21 cellular contexts compared by ENCODE assay signal in the genomic region with DNA sequence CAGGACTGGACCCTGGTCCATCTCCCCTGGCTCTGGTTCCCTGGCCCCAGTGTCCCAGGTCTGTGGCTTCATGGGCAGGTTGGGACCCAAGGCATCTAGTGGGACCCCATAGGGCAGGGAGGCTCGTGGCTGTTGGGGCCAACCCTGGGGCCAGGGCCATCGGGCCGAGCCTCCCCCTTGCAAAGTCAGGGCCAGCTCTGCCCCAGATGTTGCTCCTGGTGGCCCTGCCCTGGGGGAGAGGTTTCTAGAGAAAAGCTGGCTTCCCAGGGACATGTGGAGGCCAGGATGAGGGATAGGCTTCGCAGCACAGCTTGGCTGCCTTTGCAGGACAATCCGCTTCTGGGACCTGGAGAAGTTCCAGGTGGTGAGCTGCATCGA. TPM values are rescaled to one million over a fixed set of nuclear protein-coding genes. Genes with fewer than 3 reads are reported as not detected.
DNase-seq lines count a peak whose midpoint lies in the region; ATAC-seq and TF ChIP-seq lines count a peak whose summit lies in the region.
"Had no signal": no experiment of that assay in that cellular context is flagged by ENCODE, and none has a peak within 500 bp of the region (broad histone marks: within the 10 kb centered on the region; RNA-seq: fewer than 3 reads in every experiment).

No MANE protein-coding gene starts in this region.

- no peaks in the 10 kb centered on the region for H3K27me3 Mint-ChIP-seq in activated T-helper 2 cell treated with anti-CD3 and anti-CD28 coated beads, Interferon-gamma antibody, Interleukin-2, Interleukin-4, amounts not matched to agents 10 μg/mL and 5 μg/mL and 100 μg/mL, durations not matched to agents 14 hours and 24 hours and 36 hours (ENCODE audit: low read depth)
- H3K27me3 Mint-ChIP-seq: CD4-positive, CD25-positive, alpha-beta regulatory T cell; CD8-positive, alpha-beta memory T cell had no signal

- no peak for TF ChIP-seq RAD21 in IMR-90 (IDR thresholded peaks at IDR 0.05; ENCODE audit: low read length)

- no peak overlapping the region for H3K18ac ChIP-seq in IMR-90 (ENCODE audit: low read depth, low read length)
- no peak overlapping the region for H3K18ac ChIP-seq in neuronal stem cell (ENCODE audit: low read length)

- no peaks in the 10 kb centered on the region; the same call in 1 of the 2 replicates for H4K20me1 ChIP-seq in IMR-90 (ENCODE audit: insufficient read depth, low read length)

- 60% methylated on average over 2 of the region's 6 CpGs; no CpG with 5 or more reads in 1 of the 2 experiments for WGBS in IMR-90 (ENCODE audit: extremely low coverage in 2 of 2, insufficient read length in 1 of 2), 2 experiments
- whole genome bisulfite sequencing in neuronal stem cell (ENCODE audit: extremely low coverage in 2 of 2, insufficient read length in 2 of 2, insufficient replicate concordance in 1 of 2), 2 donors, result no CpG with 5 or more reads among the region's 6 CpGs
- 83 to 87% methylated on average over 6 of the region's 6 CpGs for WGBS in aorta, 2 donors

- dilution Hi-C loops in IMR-90 (cut with HindIII; ENCODE audit: low sequenced_read_pairs, unreplicated experiment), result no loop called here

- no peak for TF ChIP-seq CTCF in IMR-90 (conservative IDR thresholded peaks at IDR 0.05; ENCODE audit: low read depth, low read length)
- TF ChIP-seq CTCF in RWPE1 (conservative IDR thresholded peaks at IDR 0.05; ENCODE audit: low read depth), result no peak

- H3K23ac ChIP-seq in IMR-90 (ENCODE audit: low read depth, low read length) (no peak overlapping the region), neuronal stem cell (ENCODE audit: low read depth, low read length, poor library complexity) (peak overlapping the region; percentile 12)

- no peaks in the 10 kb centered on the region for H3K9me3 ChIP-seq in IMR-90 (ENCODE audit: control insufficient read depth, insufficient read depth, low read length)
- no peaks in the 10 kb centered on the region for H3K9me3 ChIP-seq in neuronal stem cell (replicated peaks in 1 of 2; ENCODE audit: control insufficient read depth in 2 of 2, insufficient read depth in 1 of 2, low read depth in 1 of 2, low read length in 2 of 2)
- H3K9me3 ChIP-seq in aorta (ENCODE audit: control insufficient read depth, low read length), result no peaks in the 10 kb centered on the region
- H3K9me3 ChIP-seq: BE2C had no signal

- H2BK5ac ChIP-seq in IMR-90 (ENCODE audit: low read depth, low read length, poor library complexity, severe bottlenecking), result no peak overlapping the region
- peak overlapping the region; percentile 53 for H2BK5ac ChIP-seq in neuronal stem cell (ENCODE audit: low read length)

- H3K4me2 ChIP-seq in IMR-90 (ENCODE audit: low read depth, low read length) (no peak overlapping the region), neuronal stem cell (ENCODE audit: insufficient read depth, low read length, poor library complexity, severe bottlenecking) (no peak overlapping the region)

- no peak overlapping the region for H2BK12ac ChIP-seq in neuronal stem cell (ENCODE audit: low read length)

- no peak overlapping the region for H4K91ac ChIP-seq in IMR-90 (ENCODE audit: insufficient read depth, low read depth, low read length)
- H4K91ac ChIP-seq in neuronal stem cell (ENCODE audit: low read depth, low read length, poor library complexity), result no peak overlapping the region

- peaks cover 9% of the 10 kb centered on the region for H3K36me3 Mint-ChIP-seq in activated T-helper 2 cell treated with anti-CD3 and anti-CD28 coated beads, Interferon-gamma antibody, Interleukin-2, Interleukin-4, amounts not matched to agents 10 μg/mL and 5 μg/mL and 100 μg/mL, durations not matched to agents 14 hours and 24 hours and 36 hours (ENCODE audit: low read depth)

- H4K5ac ChIP-seq in IMR-90 (ENCODE audit: low read depth, low read length), result no peak overlapping the region

- H3K4me1 Mint-ChIP-seq in activated T-helper 2 cell treated with anti-CD3 and anti-CD28 coated beads, Interferon-gamma antibody, Interleukin-2, Interleukin-4, amounts not matched to agents 10 μg/mL and 5 μg/mL and 100 μg/mL, durations not matched to agents 14 hours and 24 hours and 36 hours (ENCODE audit: low read depth), result peaks cover 4% of the 10 kb centered on the region
- H3K4me1 Mint-ChIP-seq: CD4-positive, CD25-positive, alpha-beta regulatory T cell had no signal

- H3K56ac ChIP-seq in IMR-90 (ENCODE audit: extremely low read depth, insufficient read depth, low read length), result no peak overlapping the region

- in situ Hi-C loops in IMR-90 (cut with MboI; ENCODE audit: low sequenced_read_pairs), result loop anchor here (10.0 kb wide), 2 partner anchors 113 to 253 kb away; a partner anchor contains a TSS

- ATAC-seq in IMR-90 (ENCODE audit: low read depth) (no peak), aorta (ENCODE audit: low FRiP score) (no peak)
- ATAC-seq: GM12878, HepG2 had no signal

- H3K36me3 ChIP-seq in IMR-90 (ENCODE audit: control insufficient read depth, insufficient read depth, low read length) (peaks cover 30% of the 10 kb centered on the region), neuronal stem cell (replicated peaks in 1 of 2; ENCODE audit: control insufficient read depth in 2 of 2, insufficient read depth in 2 of 2, low read length in 2 of 2) (peaks cover 26 to 68% of the 10 kb centered on the region in 2 donors), aorta (ENCODE audit: control insufficient read depth in 1 of 2, insufficient read depth in 2 of 2, low read length in 1 of 2) (no peaks in the 10 kb centered on the region)

- CTCF ChIA-PET in IMR-90 (lab: Yijun Ruan, JAX), result no interaction called here
- CTCF ChIA-PET in RWPE1 (lab: Yijun Ruan, JAX), result no interaction called here

- peak overlapping the region; percentile 49 for H2AK9ac ChIP-seq in IMR-90 (replicated peaks; ENCODE audit: low read depth, low read length, poor library complexity)

- H3K27ac ChIP-seq in IMR-90 (ENCODE audit: insufficient read depth, low read length) (no peak overlapping the region), RWPE1 (peak overlapping the region; percentile 18; the same call in 1 of the 2 replicates), neuronal stem cell (replicated peaks; ENCODE audit: low read length) (no peak overlapping the region), aorta (ENCODE audit: low read depth in 1 of 2, low read length in 2 of 2) (no peak overlapping the region)

- no peak overlapping the region for H3K4me3 ChIP-seq in IMR-90 (ENCODE audit: insufficient read depth, low read depth, low read length)
- H3K4me3 ChIP-seq in neuronal stem cell (ENCODE audit: low read length in 2 of 2), result no peak overlapping the region
- no peak overlapping the region for H3K4me3 ChIP-seq in aorta (ENCODE audit: low read length in 2 of 2)
- H3K4me3 ChIP-seq: GM12878 had no signal

- H3K9ac ChIP-seq in IMR-90 (ENCODE audit: low read depth, low read length), result no peak overlapping the region
- H3K9ac ChIP-seq in neuronal stem cell (ENCODE audit: low read depth, low read length, poor library complexity), result no peak overlapping the region

- no peak overlapping the region for H2AK5ac ChIP-seq in IMR-90 (ENCODE audit: low read depth, low read length)
- H2AK5ac ChIP-seq in neuronal stem cell (ENCODE audit: low read depth, low read length), result no peak overlapping the region

- H3K14ac ChIP-seq in IMR-90 (replicated peaks; ENCODE audit: low read depth, low read length) (no peak overlapping the region), neuronal stem cell (ENCODE audit: low read length) (peak overlapping the region; percentile 8)

- H2BK15ac ChIP-seq in IMR-90 (ENCODE audit: low read depth, low read length) (no peak overlapping the region), neuronal stem cell (ENCODE audit: low read length) (no peak overlapping the region)

- H3K4me3 Mint-ChIP-seq in activated T-helper 2 cell treated with anti-CD3 and anti-CD28 coated beads, Interferon-gamma antibody, Interleukin-2, Interleukin-4, amounts not matched to agents 10 μg/mL and 5 μg/mL and 100 μg/mL, durations not matched to agents 14 hours and 24 hours and 36 hours (ENCODE audit: low read depth), result no peak overlapping the region
- H3K4me3 Mint-ChIP-seq: CD4-positive, CD25-positive, alpha-beta regulatory T cell; CD8-positive, alpha-beta memory T cell had no signal

- H2BK20ac ChIP-seq in IMR-90 (ENCODE audit: low read depth, low read length), result no peak overlapping the region

- H3K9me3 Mint-ChIP-seq in activated T-helper 2 cell treated with anti-CD3 and anti-CD28 coated beads, Interferon-gamma antibody, Interleukin-2, Interleukin-4, amounts not matched to agents 10 μg/mL and 5 μg/mL and 100 μg/mL, durations not matched to agents 14 hours and 24 hours and 36 hours, result no peaks in the 10 kb centered on the region
- H3K9me3 Mint-ChIP-seq: CD4-positive, CD25-positive, alpha-beta regulatory T cell; CD8-positive, alpha-beta memory T cell had no signal

- H3K4me1 ChIP-seq in IMR-90 (ENCODE audit: control insufficient read depth, insufficient read depth, low read length) (no peaks in the 10 kb centered on the region), neuronal stem cell (ENCODE audit: control insufficient read depth in 2 of 2, insufficient read depth in 1 of 2, low read depth in 1 of 2, low read length in 2 of 2) (peaks cover 0 to 4% of the 10 kb centered on the region in 2 donors), aorta (ENCODE audit: control insufficient read depth in 1 of 2, insufficient read depth in 2 of 2, low read length in 2 of 2) (no peaks in the 10 kb centered on the region)
- H3K4me1 ChIP-seq: BE2C had no signal

- H2BK120ac ChIP-seq in IMR-90 (ENCODE audit: low read depth, low read length), result no peak overlapping the region
- H2BK120ac ChIP-seq in neuronal stem cell (ENCODE audit: low read depth, low read length), result no peak overlapping the region

- intact Hi-C loops in IMR-90 (cut with micrococcal nuclease) (no loop called here), aorta (cut with DNase I) (no loop called here)
- intact Hi-C loops in activated T-helper 2 cell treated with anti-CD3 and anti-CD28 coated beads, Interferon-gamma antibody, Interleukin-2, Interleukin-4, amounts not matched to agents 10 μg/mL and 5 μg/mL and 100 μg/mL, durations not matched to agents 14 hours and 24 hours and 36 hours (cut with micrococcal nuclease), result no loop called here

- no peak for TF ChIP-seq POLR2A in IMR-90 (IDR thresholded peaks at IDR 0.05; ENCODE audit: low read depth, low read length)

- no peak overlapping the region for H3K27ac Mint-ChIP-seq in activated T-helper 2 cell treated with anti-CD3 and anti-CD28 coated beads, Interferon-gamma antibody, Interleukin-2, Interleukin-4, amounts not matched to agents 10 μg/mL and 5 μg/mL and 100 μg/mL, durations not matched to agents 14 hours and 24 hours and 36 hours
- H3K27ac Mint-ChIP-seq: CD4-positive, CD25-positive, alpha-beta regulatory T cell; CD8-positive, alpha-beta memory T cell had no signal

- H2AFZ ChIP-seq in IMR-90 (replicated peaks; ENCODE audit: low read length, poor library complexity) (no peak overlapping the region), neuronal stem cell (ENCODE audit: low read length) (no peak overlapping the region)

- BruUV-seq in IMR-90 (replicated peaks; lab: Mats Ljungman, UMichigan), result no TSS peak

- POLR2A ChIA-PET in IMR-90 (lab: Charles Lee; ENCODE audit: unreplicated experiment) (no interaction called here), RWPE1 (lab: Yijun Ruan, JAX; ENCODE audit: low non-redundant PET) (no interaction called here)

- H3K9me1 ChIP-seq in IMR-90 (ENCODE audit: insufficient read depth, low read length), result no peaks in the 10 kb centered on the region

- no peak overlapping the region for H4K8ac ChIP-seq in IMR-90 (ENCODE audit: low read depth in 2 of 2, low read length in 2 of 2)
- no peak overlapping the region for H4K8ac ChIP-seq in neuronal stem cell (ENCODE audit: low read depth, low read length)

- no peak for DNase-seq in IMR-90
- DNase-seq in RWPE1 (ENCODE audit: low spot score), result no peak
- no peak for DNase-seq in neuronal stem cell (ENCODE audit: low spot score)
- peak; percentile 40 to 68 for DNase-seq in aorta
- no peak for DNase-seq in activated T-helper 2 cell treated with anti-CD3 and anti-CD28 coated beads, Interferon-gamma antibody, Interleukin-2, Interleukin-4, amounts not matched to agents 10 μg/mL and 5 μg/mL and 100 μg/mL, durations not matched to agents 14 hours and 24 hours and 36 hours (ENCODE audit: low spot score)
- DNase-seq in HCEC 1CT, result no peak
- DNase-seq: ACHN; C1 segment of cervical spinal cord; CD4-positive, CD25-positive, alpha-beta regulatory T cell; CD8-positive, alpha-beta memory T cell; COR-L47; DMS 273 treated with DMSO at 0.1 percent for 48 hours; DMS53; DND-41; EL; GOT3; H7 had no signal

- H3K79me1 ChIP-seq in IMR-90 (ENCODE audit: low read depth in 1 of 2, low read length in 2 of 2) (no peaks in the 10 kb centered on the region), neuronal stem cell (ENCODE audit: low read depth, low read length) (peaks cover 2% of the 10 kb centered on the region)

- H3K4ac ChIP-seq in IMR-90 (ENCODE audit: low read depth, low read length) (no peak overlapping the region), neuronal stem cell (ENCODE audit: low read length) (no peak overlapping the region)

- H3K27me3 ChIP-seq in IMR-90 (ENCODE audit: control insufficient read depth, insufficient read depth, low read length) (no peaks in the 10 kb centered on the region), neuronal stem cell (ENCODE audit: control insufficient read depth in 3 of 3, insufficient read depth in 3 of 3, low read depth in 1 of 3, low read length in 3 of 3) (no peaks in the 10 kb centered on the region), aorta (ENCODE audit: control insufficient read depth in 1 of 2, insufficient read depth in 2 of 2, low read length in 1 of 2) (no peaks in the 10 kb centered on the region)
- H3K27me3 ChIP-seq: BE2C had no signal

RNA-seq across cellular contexts. Expression of a gene that starts 16.6 kb away (rescaled TPM):
- total RNA-seq in IMR-90 (2012; rRNA removed) (10.9 and 14.2 TPM in 2 replicates), aorta (10 to 100 TPM in 1 of 2 donors, 1 to 10 TPM in 1; 9.9 to 16.2 TPM)
- polyA plus RNA-seq in IMR-90 (2012; rRNA removed) (23.5 and 27.6 TPM in 2 replicates), aorta (10 to 100 TPM in 1 of 2 donors, 1 to 10 TPM in 1; 7.0 to 15.7 TPM)
- polyA plus RNA-seq in IMR-90 (2012; cell fraction: cytosol; rRNA removed), result 15.9 and 23.1 TPM in 2 replicates
- 67.2 and 166 TPM in 2 replicates for polyA plus RNA-seq in IMR-90 (2012; cell fraction: nucleus; rRNA removed; ENCODE audit: low replicate concordance)
- polyA plus RNA-seq in neuronal stem cell (2013, experiment 1 of 2), result 31.8 TPM
- 30.8 TPM for polyA plus RNA-seq in neuronal stem cell (2013, experiment 2 of 2)
- 34.1 and 35.4 TPM in 2 replicates for total RNA-seq in activated T-helper 2 cell treated with anti-CD3 and anti-CD28 coated beads, Interferon-gamma antibody, Interleukin-2, Interleukin-4, amounts not matched to agents 10 μg/mL and 5 μg/mL and 100 μg/mL, durations not matched to agents 14 hours and 24 hours and 36 hours

RNA-seq across cellular contexts. Expression of a gene that starts 50.1 kb away (rescaled TPM):
- total RNA-seq in IMR-90 (2012; rRNA removed) (38.3 and 48.6 TPM in 2 replicates), aorta (10 to 100 TPM; 69.7 to 80.1 TPM)
- polyA plus RNA-seq in IMR-90 (2012; rRNA removed) (62.5 and 66.6 TPM in 2 replicates), aorta (10 to 100 TPM; 27.4 to 61.1 TPM)
- 43.3 and 62.3 TPM in 2 replicates for polyA plus RNA-seq in IMR-90 (2012; cell fraction: cytosol; rRNA removed)
- polyA plus RNA-seq in IMR-90 (2012; cell fraction: nucleus; rRNA removed; ENCODE audit: low replicate concordance), result 123 and 327 TPM in 2 replicates
- 1.3 TPM for polyA plus RNA-seq in neuronal stem cell (2013, experiment 1 of 2)
- 1.1 TPM for polyA plus RNA-seq in neuronal stem cell (2013, experiment 2 of 2)
- 0.16 and 0.52 TPM in 2 replicates for total RNA-seq in activated T-helper 2 cell treated with anti-CD3 and anti-CD28 coated beads, Interferon-gamma antibody, Interleukin-2, Interleukin-4, amounts not matched to agents 10 μg/mL and 5 μg/mL and 100 μg/mL, durations not matched to agents 14 hours and 24 hours and 36 hours
- polyA plus RNA-seq: CD4-positive, CD25-positive, alpha-beta regulatory T cell had no signal

RNA-seq across cellular contexts. Expression of a gene that starts 57.6 kb away (rescaled TPM):
- not detected in 2 replicates for total RNA-seq in IMR-90 (2012; rRNA removed)
- polyA plus RNA-seq in IMR-90 (2012; rRNA removed), result not detected in 2 replicates
- polyA plus RNA-seq in IMR-90 (2012; cell fraction: cytosol; rRNA removed), result not detected in 2 replicates
- not detected in 2 replicates for polyA plus RNA-seq in IMR-90 (2012; cell fraction: nucleus; rRNA removed; ENCODE audit: low replicate concordance)
- polyA plus RNA-seq in neuronal stem cell (2013, experiment 1 of 2), result 0.28 TPM
- 0.21 TPM for polyA plus RNA-seq in neuronal stem cell (2013, experiment 2 of 2)
- total RNA-seq in aorta, result not detected
- under 1 TPM in 1 of 2 donors, not detected in 1; 0.08 TPM for polyA plus RNA-seq in aorta
- not detected in 2 replicates for total RNA-seq in activated T-helper 2 cell treated with anti-CD3 and anti-CD28 coated beads, Interferon-gamma antibody, Interleukin-2, Interleukin-4, amounts not matched to agents 10 μg/mL and 5 μg/mL and 100 μg/mL, durations not matched to agents 14 hours and 24 hours and 36 hours
- total RNA-seq: CD4-positive, CD25-positive, alpha-beta regulatory T cell; CD8-positive, alpha-beta memory T cell; G401 had no signal
- polyA plus RNA-seq: CD4-positive, CD25-positive, alpha-beta regulatory T cell; CD8-positive, alpha-beta memory T cell had no signal

Comparison
In these comparisons a context has a peak if more than half of its experiments do, and no peak if none do; other contexts are left out.
1. DNase-seq: peak in aorta (2 of 2); none in IMR-90 (single experiment), RWPE1 (single experiment), neuronal stem cell (single experiment), activated T-helper 2 cell treated with anti-CD3 and anti-CD28 coated beads, Interferon-gamma antibody, Interleukin-2, Interleukin-4, amounts not matched to agents 10 μg/mL and 5 μg/mL and 100 μg/mL, durations not matched to agents 14 hours and 24 hours and 36 hours (single experiment) and HCEC 1CT (single experiment).
2. RNA of a gene that starts 50.1 kb away (total RNA-seq): 69.7 to 80.1 TPM in aorta and 38.3 to 48.6 TPM in IMR-90; 0.16 to 0.52 TPM in activated T-helper 2 cell treated with anti-CD3 and anti-CD28 coated beads, Interferon-gamma antibody, Interleukin-2, Interleukin-4, amounts not matched to agents 10 μg/mL and 5 μg/mL and 100 μg/mL, durations not matched to agents 14 hours and 24 hours and 36 hours; every median in the first group is over 10 times any median in the second.